8 cellular contexts compared by ENCODE assay signal in the genomic region with DNA sequence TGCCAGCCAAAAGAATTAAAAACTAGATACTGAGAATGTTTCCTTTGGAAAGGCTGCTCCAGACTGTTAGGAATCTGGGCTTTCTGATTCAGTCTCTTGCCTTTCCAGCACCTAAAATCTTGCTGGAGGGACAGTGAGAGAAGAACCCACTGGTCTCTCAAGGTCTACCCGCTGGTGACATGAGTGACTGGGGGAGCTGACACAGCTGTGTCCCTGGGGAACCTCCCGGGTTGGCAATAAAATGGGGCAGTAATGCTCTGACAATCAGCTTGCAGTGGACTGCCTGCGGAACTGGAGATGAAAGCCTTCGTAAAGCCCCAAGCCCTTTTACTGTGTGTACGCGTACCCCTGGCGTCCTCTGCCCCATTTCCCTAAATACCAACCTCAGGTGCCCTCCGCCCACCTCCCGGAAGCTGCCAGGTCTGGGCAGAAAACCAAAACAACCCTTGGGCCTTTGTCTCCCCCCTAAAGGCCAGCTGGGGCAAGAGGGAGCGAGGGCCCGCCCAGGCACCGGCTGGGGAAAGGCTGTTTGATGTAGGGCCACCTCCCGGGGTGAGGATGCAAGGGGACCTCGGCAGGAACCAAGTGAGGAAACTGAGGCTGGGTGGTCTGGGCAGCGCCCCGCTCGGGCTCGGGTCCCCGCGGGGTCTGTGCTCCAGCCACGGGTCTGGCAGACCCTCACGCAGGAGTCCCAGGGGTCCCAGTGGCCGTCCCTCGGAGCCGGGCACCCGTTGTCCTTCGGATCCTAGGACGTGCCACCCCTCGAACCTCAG. TPM values are rescaled to one million over a fixed set of nuclear protein-coding genes. Genes with fewer than 3 reads are reported as not detected.
DNase-seq lines count a peak whose midpoint lies in the region; ATAC-seq and TF ChIP-seq lines count a peak whose summit lies in the region.

No MANE protein-coding gene starts in this region.

- no peak for ATAC-seq in RWPE2 (ENCODE audit: low read depth)
- ATAC-seq in HG02884 (IDR thresholded peaks at IDR 0.05; ENCODE audit: unreplicated experiment) = no peak

- no peaks in the 10 kb centered on the region for H3K9me3 ChIP-seq in RWPE2 (ENCODE audit: severe bottlenecking)
- no peaks in the 10 kb centered on the region for H3K9me3 ChIP-seq in mesodermal cell (ENCODE audit: control insufficient read depth, low read length)
- no peaks in the 10 kb centered on the region for H3K9me3 ChIP-seq in thyroid gland

- H3K4me1 ChIP-seq in RWPE2 (ENCODE audit: insufficient read depth, poor library complexity, severe bottlenecking) (peaks cover 20% of the 10 kb centered on the region), mesodermal cell (ENCODE audit: control insufficient read depth, insufficient read depth, low read length, poor library complexity, severe bottlenecking) (peaks cover 18% of the 10 kb centered on the region), thyroid gland (peaks cover 22 to 26% of the 10 kb centered on the region in 2 donors)

- H3K4me3 ChIP-seq in RWPE2 (ENCODE audit: severe bottlenecking) (peak overlapping the region; percentile 86), mesodermal cell (ENCODE audit: extremely low read depth, insufficient read depth, low read length, poor library complexity, severe bottlenecking) (peak overlapping the region; percentile 98), thyroid gland (replicated peaks in 1 of 3) (peak overlapping the region; percentile 79 to 96 (median 91))

- no peak for TF ChIP-seq CTCF in RWPE2 (IDR thresholded peaks at IDR 0.05; ENCODE audit: poor library complexity, severe bottlenecking)
- no peak for TF ChIP-seq CTCF in thyroid gland (IDR thresholded peaks at IDR 0.05)

- no peaks in the 10 kb centered on the region for H3K27me3 ChIP-seq in RWPE2 (ENCODE audit: insufficient read depth, poor library complexity, severe bottlenecking)
- no peaks in the 10 kb centered on the region for H3K27me3 ChIP-seq in thyroid gland

- peak; percentile 9 for DNase-seq in NCI-H1092 (lab: John Stamatoyannopoulos, UW)
- DNase-seq in NCI-H1092 treated with DMSO at 0.1 percent for 48 hours (lab: John Stamatoyannopoulos, UW) = no peak
- no peak for DNase-seq in RWPE2 (ENCODE audit: low spot score)
- DNase-seq in caudate nucleus (lab: John Stamatoyannopoulos, UW) = no peak
- no peak for DNase-seq in thyroid gland
- DNase-seq in pons (ENCODE audit: low spot score) = no peak

- H3K36me3 ChIP-seq in RWPE2 (ENCODE audit: low read depth) (peaks cover 41% of the 10 kb centered on the region), mesodermal cell (ENCODE audit: control insufficient read depth, insufficient read depth, low read length) (peaks cover 29% of the 10 kb centered on the region), thyroid gland (peaks cover 0 to 4% of the 10 kb centered on the region in 2 donors)

- TF ChIP-seq POLR2A in thyroid gland (IDR thresholded peaks at IDR 0.05) = no peak

- WGBS in mesodermal cell (ENCODE audit: insufficient coverage in 2 of 2), 2 experiments = 5 to 9% methylated on average over 25 to 29 of the region's 29 CpGs
- 11% methylated on average over 13 to 17 of the region's 29 CpGs for WGBS in thyroid gland, 2 donors

- peak overlapping the region; percentile 61 for H3K27ac ChIP-seq in RWPE2 (ENCODE audit: poor library complexity, severe bottlenecking)
- peak overlapping the region; percentile 52 for H3K27ac ChIP-seq in caudate nucleus (ENCODE audit: low read depth, low read length)
- H3K27ac ChIP-seq in mesodermal cell (ENCODE audit: low read depth, low read length, severe bottlenecking) = peak overlapping the region; percentile 97
- peak overlapping the region; percentile 32 to 75 (median 71) for H3K27ac ChIP-seq in thyroid gland

- intact Hi-C loops in thyroid gland (cut with DNase I) = no loop called here

RNA-seq across cellular contexts. Expression of gene CARS1, which starts 0.7 kb away (rescaled TPM):
- polyA plus RNA-seq in mesodermal cell (2013, experiment 1 of 2) = 68.3 TPM
- 67.9 TPM for polyA plus RNA-seq in mesodermal cell (2013, experiment 2 of 2)
- 10 to 100 TPM; 36.7 to 56.2 (median 50.1) TPM for total RNA-seq in thyroid gland
